Comparison of ENCODE assay signal across 8 cellular contexts in genomic region chr6:124870611-124871201, GRCh38.
DNase-seq lines count a peak whose midpoint lies in the region; ATAC-seq and TF ChIP-seq lines count a peak whose summit lies in the region.

No MANE protein-coding gene starts in this region.

- H3K27me3 Mint-ChIP-seq in HFFc6 (ENCODE audit: insufficient read depth) = peaks cover 1% of the 10 kb centered on the region

- TF ChIP-seq CTCF in AG09309 (IDR thresholded peaks at IDR 0.05; ENCODE audit: control insufficient read depth, insufficient read depth, low read depth, low read length, missing control alignments) = peak; percentile 65
- peak; percentile 88 for TF ChIP-seq CTCF in HFFc6 (IDR thresholded peaks at IDR 0.05)

- DNase-seq in AG09309 (ENCODE audit: low read depth) (no peak), HFFc6 (peak; percentile 52), amniotic epithelial cell (ENCODE audit: low read depth) (peak; percentile 44), left lobe of liver (ENCODE audit: low spot score) (no peak), NCI-H2081 (lab: John Stamatoyannopoulos, UW) (no peak), activated gamma-delta T cell treated with Interleukin-2 at 50 U/mL for 16 hours (no peak)

- H3K36me3 Mint-ChIP-seq in HFFc6 (ENCODE audit: low read depth) = no peaks in the 10 kb centered on the region

- H3K4me3 ChIP-seq in AG09309 (ENCODE audit: control insufficient read depth, low read depth, low read length) = no peak overlapping the region

- H3K4me1 Mint-ChIP-seq in HFFc6 (ENCODE audit: low read depth) = peaks cover 31% of the 10 kb centered on the region

- H3K4me3 Mint-ChIP-seq in HFFc6 = no peak overlapping the region

- H3K9me3 Mint-ChIP-seq in HFFc6 = no peaks in the 10 kb centered on the region

- H3K27ac Mint-ChIP-seq in HFFc6 = no peak overlapping the region

- ATAC-seq in left lobe of liver (peak; percentile 70), HG03342 (IDR thresholded peaks at IDR 0.05; ENCODE audit: unreplicated experiment) (no peak)
- ATAC-seq in activated CD4-positive, CD25-positive, alpha-beta regulatory T cell treated with anti-CD3 and anti-CD28 coated beads, Interleukin-2, amount 50 U/mL, for 24 hours = no peak

Comparison
In these comparisons a context has a peak if more than half of its experiments do, and no peak if none do; other contexts are left out.
1. DNase-seq: peak in HFFc6 (single experiment) and amniotic epithelial cell (single experiment); none in AG09309 (single experiment), left lobe of liver (single experiment), NCI-H2081 (0 of 2) and activated gamma-delta T cell treated with Interleukin-2 at 50 U/mL for 16 hours (single experiment).